Comparison of ENCODE assay signal across 8 cellular contexts in genomic region chr3:119352235-119352634, GRCh38. TPM values are rescaled to one million over a fixed set of nuclear protein-coding genes. Genes with fewer than 3 reads are reported as not detected.
A peak's percentile ranks its signal among the peaks of the same experiment; 100 is the strongest.
DNase-seq lines count a peak whose midpoint lies in the region; ATAC-seq and TF ChIP-seq lines count a peak whose summit lies in the region.

No MANE protein-coding gene starts in this region.

- CTCF ChIA-PET in AG04450 (lab: Charles Lee) = interaction anchor here (0.8 to 2.4 kb wide), 8 partner anchors 15 to 206 kb away, joined by 3 to 26 read pairs (median 4); partner anchors contain the start of gene TEX55
- CTCF ChIA-PET in activated CD4-positive, alpha-beta memory T cell treated with anti-CD3 and anti-CD28 coated beads, Interleukin-2, amount 10 ng/mL, durations not matched to agents 7 days and 5 days (lab: Charles Lee) = interaction anchor here (1.2 to 2.3 kb wide), 5 partner anchors 47 to 111 kb away, joined by 3 to 10 read pairs (median 6); partner anchors contain the start of gene B4GALT4

- H3K9me3 ChIP-seq in AG04450 (ENCODE audit: control insufficient read depth, insufficient read depth, low read length) = no peaks in the 10 kb centered on the region
- H3K9me3 ChIP-seq in suprapubic skin = no peaks in the 10 kb centered on the region

- TF ChIP-seq CTCF in AG04450 (IDR thresholded peaks at IDR 0.05; ENCODE audit: low read depth, low read length) (no peak), suprapubic skin (IDR thresholded peaks at IDR 0.05) (no peak)

- H3K27me3 Mint-ChIP-seq in activated CD4-positive, alpha-beta memory T cell treated with anti-CD3 and anti-CD28 coated beads, Interleukin-2, amount 10 ng/mL, durations not matched to agents 7 days and 5 days = no peaks in the 10 kb centered on the region

- POLR2A ChIA-PET in AG04450 (lab: Yijun Ruan, JAX) = interaction anchor here (1.9 kb wide), 1 partner anchor 58 kb away, joined by 12 read pairs; the partner anchor contains the start of gene ARHGAP31
- POLR2A ChIA-PET in activated CD4-positive, alpha-beta memory T cell treated with anti-CD3 and anti-CD28 coated beads, Interleukin-2, amount 10 ng/mL, durations not matched to agents 7 days and 5 days (lab: Charles Lee) = interaction anchor here (1.0 to 1.3 kb wide), 4 partner anchors 29 to 111 kb away, joined by 3 to 4 read pairs (median 3); partner anchors contain the start of gene TMEM39A

- peaks cover 21% of the 10 kb centered on the region for H3K4me1 Mint-ChIP-seq in activated CD4-positive, alpha-beta memory T cell treated with anti-CD3 and anti-CD28 coated beads, Interleukin-2, amount 10 ng/mL, durations not matched to agents 7 days and 5 days

- DNase-seq in AG04450 (ENCODE audit: low read depth, low spot score) (no peak), islet precursor cell (peak; percentile 80), suprapubic skin (ENCODE audit: low spot score in 2 of 2) (no peak), NCI-H69 (lab: John Stamatoyannopoulos, UW) (no peak)
- DNase-seq in activated CD4-positive, alpha-beta memory T cell treated with anti-CD3 and anti-CD28 coated beads, Interleukin-2, amount 10 ng/mL, durations not matched to agents 7 days and 5 days = peak; percentile 23
- peak; percentile 43 for DNase-seq in stimulated activated naive CD8-positive, alpha-beta T cell treated with anti-CD3 and anti-CD28 coated beads, Interleukin-15, Interleukin-2, amounts not matched to agents 100 U/mL and 50 U/mL, for 24 hours

- no peak overlapping the region for H3K4me3 Mint-ChIP-seq in activated CD4-positive, alpha-beta memory T cell treated with anti-CD3 and anti-CD28 coated beads, Interleukin-2, amount 10 ng/mL, durations not matched to agents 7 days and 5 days

- ATAC-seq in GM19397 (IDR thresholded peaks at IDR 0.05; ENCODE audit: unreplicated experiment) (peak; percentile 95), HG03442 (IDR thresholded peaks at IDR 0.05; ENCODE audit: unreplicated experiment) (peak; percentile 96)
- peak; percentile 98 for ATAC-seq in stimulated activated naive CD8-positive, alpha-beta T cell treated with anti-CD3 and anti-CD28 coated beads, Interleukin-15, Interleukin-2, amounts not matched to agents 100 U/mL and 50 U/mL, for 24 hours

- H3K27ac ChIP-seq in AG04450 (ENCODE audit: low read depth, low read length) (peak overlapping the region; percentile 75), suprapubic skin (no peak overlapping the region)

- no peak for TF ChIP-seq EP300 in suprapubic skin (IDR thresholded peaks at IDR 0.05)

- WGBS in suprapubic skin = 76% methylated on average over 4 of the region's 4 CpGs

- no peaks in the 10 kb centered on the region for H3K36me3 Mint-ChIP-seq in activated CD4-positive, alpha-beta memory T cell treated with anti-CD3 and anti-CD28 coated beads, Interleukin-2, amount 10 ng/mL, durations not matched to agents 7 days and 5 days (ENCODE audit: low read depth)

- no peak overlapping the region for H3K27ac Mint-ChIP-seq in activated CD4-positive, alpha-beta memory T cell treated with anti-CD3 and anti-CD28 coated beads, Interleukin-2, amount 10 ng/mL, durations not matched to agents 7 days and 5 days

- H3K36me3 ChIP-seq in suprapubic skin = no peaks in the 10 kb centered on the region

- no peaks in the 10 kb centered on the region for H3K9me3 Mint-ChIP-seq in activated CD4-positive, alpha-beta memory T cell treated with anti-CD3 and anti-CD28 coated beads, Interleukin-2, amount 10 ng/mL, durations not matched to agents 7 days and 5 days

- no peak for TF ChIP-seq POLR2A in suprapubic skin (IDR thresholded peaks at IDR 0.05)

- H3K27me3 ChIP-seq in AG04450 (ENCODE audit: control insufficient read depth, insufficient read depth, low read length) = no peaks in the 10 kb centered on the region
- no peaks in the 10 kb centered on the region for H3K27me3 ChIP-seq in suprapubic skin

- H3K4me3 ChIP-seq in AG04450 (ENCODE audit: low read depth, low read length) (no peak overlapping the region), suprapubic skin (no peak overlapping the region)

- peaks cover 14% of the 10 kb centered on the region for H3K4me1 ChIP-seq in suprapubic skin

RNA-seq across cellular contexts. Expression of gene ARHGAP31, which starts 58.1 kb away (rescaled TPM):
- polyA plus RNA-seq in AG04450 (2011; rRNA removed) = 14.1 and 16.6 TPM in 2 replicates
- 31.1 and 35.4 TPM in 2 replicates for polyA minus RNA-seq in AG04450 (2011; rRNA and poly(A)+ RNA removed)
- 1 to 10 TPM; 3.7 to 4.5 TPM for total RNA-seq in activated CD4-positive, alpha-beta memory T cell treated with anti-CD3 and anti-CD28 coated beads, Interleukin-2, amount 10 ng/mL, durations not matched to agents 7 days and 5 days
- 10 to 100 TPM; 15.8 to 26.6 (median 21.7) TPM for total RNA-seq in suprapubic skin

Comparison
In these comparisons a context has a peak if more than half of its experiments do, and no peak if none do; other contexts are left out.
1. DNase-seq: peak in activated CD4-positive, alpha-beta memory T cell treated with anti-CD3 and anti-CD28 coated beads, Interleukin-2, amount 10 ng/mL, durations not matched to agents 7 days and 5 days (single experiment), islet precursor cell (single experiment) and stimulated activated naive CD8-positive, alpha-beta T cell treated with anti-CD3 and anti-CD28 coated beads, Interleukin-15, Interleukin-2, amounts not matched to agents 100 U/mL and 50 U/mL, for 24 hours (single experiment); none in AG04450 (single experiment), suprapubic skin (0 of 2) and NCI-H69 (single experiment).
2. Peak in every context shown above with its lines, with median percentiles within 50 percentile points of each other: ATAC-seq.